14 cellular contexts compared by ENCODE assay signal in genomic region chr13:24269803-24270202, GRCh38. TPM values are rescaled to one million over a fixed set of nuclear protein-coding genes. Genes with fewer than 3 reads are reported as not detected.
A peak's percentile ranks its signal among the peaks of the same experiment; 100 is the strongest.
DNase-seq lines count a peak whose midpoint lies in the region; ATAC-seq, FAIRE-seq and TF ChIP-seq lines count a peak whose summit lies in the region.
"Had no signal": no experiment of that assay in that cellular context is flagged by ENCODE, and none has a peak within 500 bp of the region (broad histone marks: within the 10 kb centered on the region; RNA-seq: fewer than 3 reads in every experiment).

No MANE protein-coding gene starts in this region.

- H3K36me3 ChIP-seq in left ventricle myocardium inferior (no peaks in the 10 kb centered on the region), heart left ventricle (no peaks in the 10 kb centered on the region), mesenchymal stem cell (ENCODE audit: control insufficient read depth in 1 of 2, insufficient read depth in 2 of 2, low read depth in 1 of 2, low read length in 2 of 2) (no peaks in the 10 kb centered on the region), upper lobe of right lung (no peaks in the 10 kb centered on the region)
- H3K36me3 ChIP-seq: thoracic aorta had no signal

- no peak for ATAC-seq in heart left ventricle
- ATAC-seq in upper lobe of right lung, result no peak
- ATAC-seq in HG03571 (IDR thresholded peaks at IDR 0.05; ENCODE audit: unreplicated experiment), result no peak

- no peak for FAIRE-seq in GM12891 (lab: Jason Lieb, UNC)
- FAIRE-seq: endometrium had no signal

- H3K27ac ChIP-seq in left ventricle myocardium inferior (replicated peaks), result peak overlapping the region; percentile 91
- H3K27ac ChIP-seq in heart left ventricle, result peak overlapping the region in 3 of 12 donors; percentile 85 to 93 (median 91)
- no peak overlapping the region for H3K27ac ChIP-seq in mesenchymal stem cell (ENCODE audit: low read length, poor library complexity, severe bottlenecking)
- H3K27ac ChIP-seq in upper lobe of right lung, result peak overlapping the region; percentile 94

- H2AK5ac ChIP-seq in mesenchymal stem cell (ENCODE audit: low read length, severe bottlenecking), result no peak overlapping the region

- no peaks in the 10 kb centered on the region for H3K27me3 Mint-ChIP-seq in activated naive CD8-positive, alpha-beta T cell

- H3K18ac ChIP-seq in mesenchymal stem cell (ENCODE audit: low read depth in 1 of 2, low read length in 2 of 2), result no peak overlapping the region

- H3K79me1 ChIP-seq in mesenchymal stem cell (replicated peaks; ENCODE audit: low read length, poor library complexity, severe bottlenecking), result peaks cover 5% of the 10 kb centered on the region

- H3K27ac Mint-ChIP-seq in activated naive CD8-positive, alpha-beta T cell, result peak overlapping the region; percentile 97

- no peak overlapping the region for H3K14ac ChIP-seq in mesenchymal stem cell (ENCODE audit: low read length in 2 of 2)

- H3K4me3 Mint-ChIP-seq in activated naive CD8-positive, alpha-beta T cell, result peak overlapping the region; percentile 93

- TF ChIP-seq POLR2A in heart left ventricle (IDR thresholded peaks at IDR 0.05), result no peak
- no peak for TF ChIP-seq POLR2A in GM12891 (IDR thresholded peaks at IDR 0.05; ENCODE audit: low read depth, low read length)

- H3K27me3 ChIP-seq in left ventricle myocardium inferior (ENCODE audit: low read depth) (no peaks in the 10 kb centered on the region), heart left ventricle (no peaks in the 10 kb centered on the region), mesenchymal stem cell (ENCODE audit: control insufficient read depth in 1 of 2, insufficient read depth in 1 of 2, low read length in 2 of 2) (no peaks in the 10 kb centered on the region), upper lobe of right lung (no peaks in the 10 kb centered on the region)

- H3K4me3 ChIP-seq in left ventricle myocardium inferior (no peak overlapping the region), heart left ventricle (peak overlapping the region in 1 of 12 donors; percentile 64), mesenchymal stem cell (ENCODE audit: insufficient read depth in 1 of 2, low read depth in 1 of 2, low read length in 2 of 2) (no peak overlapping the region), upper lobe of right lung (no peak overlapping the region)

- no peak overlapping the region for H3K4ac ChIP-seq in mesenchymal stem cell (ENCODE audit: low read depth in 1 of 2, low read length in 2 of 2)

- H3K4me1 ChIP-seq in left ventricle myocardium inferior, result peaks cover 62% of the 10 kb centered on the region
- peaks cover 2 to 92% (median 49%) of the 10 kb centered on the region in 12 donors for H3K4me1 ChIP-seq in heart left ventricle
- H3K4me1 ChIP-seq in mesenchymal stem cell (ENCODE audit: control insufficient read depth, insufficient read depth, low read depth, low read length), result peaks cover 18% of the 10 kb centered on the region
- peaks cover 62% of the 10 kb centered on the region for H3K4me1 ChIP-seq in upper lobe of right lung

- H3K9me3 ChIP-seq in left ventricle myocardium inferior (replicated peaks), result no peaks in the 10 kb centered on the region
- no peaks in the 10 kb centered on the region for H3K9me3 ChIP-seq in heart left ventricle
- H3K9me3 ChIP-seq in mesenchymal stem cell (ENCODE audit: control insufficient read depth, low read length), result no peaks in the 10 kb centered on the region
- no peaks in the 10 kb centered on the region for H3K9me3 ChIP-seq in upper lobe of right lung
- H3K9me3 ChIP-seq: thoracic aorta had no signal

- no peak overlapping the region for H3K9ac ChIP-seq in mesenchymal stem cell (ENCODE audit: low read length)

- DNase-seq in left ventricle myocardium inferior (no peak), heart left ventricle (no peak), mesenchymal stem cell (peak; percentile 18), upper lobe of right lung (no peak), GM12891 (ENCODE audit: insufficient read length, low spot score) (no peak), NCI-H1417 (lab: John Stamatoyannopoulos, UW) (no peak)
- DNase-seq: activated gamma-delta T cell, NCI-H1930 had no signal

- H2BK120ac ChIP-seq in mesenchymal stem cell (ENCODE audit: low read depth, low read length), result no peak overlapping the region

- no peaks in the 10 kb centered on the region for H3K9me3 Mint-ChIP-seq in activated naive CD8-positive, alpha-beta T cell (ENCODE audit: low read depth)

- H3K36me3 Mint-ChIP-seq in activated naive CD8-positive, alpha-beta T cell, result peaks cover 6% of the 10 kb centered on the region

- intact Hi-C loops in left ventricle myocardium inferior (cut with micrococcal nuclease), result no loop called here
- intact Hi-C loops in heart left ventricle (cut with DNase I), result loop anchor here in 1 of 10 donors (5.0 kb wide), 1 partner anchor 37 kb away; the partner anchor contains the start of gene C1QTNF9
- intact Hi-C loops in upper lobe of right lung (cut with DNase I), result no loop called here

- H3K4me2 ChIP-seq in mesenchymal stem cell (ENCODE audit: low read length, poor library complexity, severe bottlenecking), result no peak overlapping the region

- H4K8ac ChIP-seq in mesenchymal stem cell (ENCODE audit: low read length), result no peak overlapping the region

- no peak overlapping the region for H2AFZ ChIP-seq in mesenchymal stem cell (ENCODE audit: low read depth, low read length)

- no peak overlapping the region for H2BK15ac ChIP-seq in mesenchymal stem cell (ENCODE audit: low read depth, poor library complexity, severe bottlenecking)

- WGBS in heart left ventricle, 4 donors, result 91 to 94% (median 92%) methylated on average over 4 of the region's 4 CpGs
- WGBS in mesenchymal stem cell, result 92% methylated on average over 2 of the region's 4 CpGs

- H3K4me1 Mint-ChIP-seq in activated naive CD8-positive, alpha-beta T cell (ENCODE audit: low read depth), result peaks cover 93% of the 10 kb centered on the region

- no peak overlapping the region for H2BK5ac ChIP-seq in mesenchymal stem cell (ENCODE audit: low read depth, low read length, poor library complexity, severe bottlenecking)

- no peak overlapping the region for H4K91ac ChIP-seq in mesenchymal stem cell (ENCODE audit: low read length)

- TF ChIP-seq CTCF in left ventricle myocardium inferior (IDR thresholded peaks at IDR 0.05; ENCODE audit: borderline replicate concordance) (no peak), heart left ventricle (IDR thresholded peaks at IDR 0.05) (no peak), upper lobe of right lung (IDR thresholded peaks at IDR 0.05) (no peak)

- H3K23ac ChIP-seq in mesenchymal stem cell (ENCODE audit: low read length in 2 of 2), result no peak overlapping the region

- no peak overlapping the region for H2BK12ac ChIP-seq in mesenchymal stem cell (ENCODE audit: low read length in 2 of 2)

TF ChIP-seq in GM12891, 5 proteins besides CTCF, POLR2A, EP300 and RAD21:
- no peak for TF ChIP-seq POU2F2 (IDR thresholded peaks at IDR 0.05; ENCODE audit: low read depth, low read length)
- TF ChIP-seq PAX5 (IDR thresholded peaks at IDR 0.05; ENCODE audit: insufficient read depth, low read length, severe bottlenecking), result no peak
- TF ChIP-seq SPI1 (IDR thresholded peaks at IDR 0.05; ENCODE audit: low read depth, low read length), result no peak
TF ChIP-seq in GM12891: peak in this region for 0.

RNA-seq across cellular contexts. Expression of gene C1QTNF9, which starts 39.6 kb away (rescaled TPM):
- total RNA-seq in left ventricle myocardium inferior (3.0 TPM), heart left ventricle (1 to 10 TPM in 7 of 9 donors, under 1 TPM in 1, not detected in 1; 0.25 to 5.1 (median 2.2) TPM), upper lobe of right lung (not detected)
- polyA plus RNA-seq in heart left ventricle, result 1 to 10 TPM; 2.4 to 4.3 TPM
- not detected for polyA plus RNA-seq in mesenchymal stem cell (2013, experiment 1 of 2)
- polyA plus RNA-seq in mesenchymal stem cell (2013, experiment 2 of 2), result not detected
- not detected for polyA plus RNA-seq in GM12891 (2012; ENCODE audit: low read depth, missing spikeins)
- total RNA-seq: T-helper 2 cell treated with Interferon-gamma antibody and Interleukin-4, amounts not matched to agents 100 ng/mL and 5 ng/mL, for 36 hours had no signal
- polyA plus RNA-seq: BJ had no signal
